Comparison of ENCODE assay signal across 17 cellular contexts in the genomic region with DNA sequence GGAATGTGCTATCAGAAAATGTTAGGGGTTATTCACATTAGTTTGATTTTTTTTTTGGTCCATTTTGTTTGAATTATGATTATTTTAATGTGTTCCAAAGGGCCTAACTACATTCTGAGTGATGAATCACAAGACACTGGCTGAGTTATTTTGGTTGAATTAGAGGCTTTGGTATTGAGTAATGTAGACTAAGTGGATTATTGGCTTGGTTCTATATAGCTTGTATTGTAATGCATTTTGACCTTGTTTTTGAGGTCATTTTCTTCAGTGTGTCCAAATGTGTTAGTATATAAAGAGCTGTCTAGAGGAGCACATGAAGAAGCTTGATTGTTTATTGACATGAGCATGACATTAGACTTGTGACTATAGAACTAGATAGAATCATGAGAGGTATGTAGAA. TPM values are rescaled to one million over a fixed set of nuclear protein-coding genes. Genes with fewer than 3 reads are reported as not detected.
DNase-seq lines count a peak whose midpoint lies in the region; ATAC-seq and TF ChIP-seq lines count a peak whose summit lies in the region.
"Had no signal": no experiment of that assay in that cellular context is flagged by ENCODE, and none has a peak within 500 bp of the region (broad histone marks: within the 10 kb centered on the region; RNA-seq: fewer than 3 reads in every experiment).

No MANE protein-coding gene starts in this region.

- no peaks in the 10 kb centered on the region for H3K9me3 Mint-ChIP-seq in neural crest cell

- peaks cover 82% of the 10 kb centered on the region for H3K79me2 ChIP-seq in DOHH2 (ENCODE audit: control insufficient read depth, low read length)

- no peak overlapping the region for H3K4me3 ChIP-seq in DOHH2 (ENCODE audit: low read length)
- no peak overlapping the region for H3K4me3 ChIP-seq in cardiac fibroblast (replicated peaks in 1 of 2; ENCODE audit: low read depth in 2 of 2, low read length in 2 of 2)
- no peak overlapping the region for H3K4me3 ChIP-seq in lower lobe of right lung

- H3K27me3 ChIP-seq in DOHH2 (ENCODE audit: control insufficient read depth, low read length) (no peaks in the 10 kb centered on the region), lower lobe of right lung (ENCODE audit: low read depth) (no peaks in the 10 kb centered on the region)

- peaks cover 3% of the 10 kb centered on the region for H3K36me3 Mint-ChIP-seq in neural crest cell (ENCODE audit: low read depth)

- no peak for ATAC-seq in lower lobe of right lung
- ATAC-seq: K562 had no signal

- H3K27ac Mint-ChIP-seq in neural crest cell (ENCODE audit: unreplicated experiment): no peak overlapping the region
- H3K27ac Mint-ChIP-seq: activated naive CD8-positive, alpha-beta T cell had no signal

- peaks cover 25% of the 10 kb centered on the region for H3K4me1 ChIP-seq in DOHH2 (ENCODE audit: control insufficient read depth, low read length)
- peaks cover 19% of the 10 kb centered on the region for H3K4me1 ChIP-seq in lower lobe of right lung

- TF ChIP-seq CTCF in DOHH2 (IDR thresholded peaks at IDR 0.05; ENCODE audit: low read depth, low read length, poor library complexity, severe bottlenecking): no peak
- TF ChIP-seq CTCF in cardiac fibroblast (IDR thresholded peaks at IDR 0.05; ENCODE audit: low read depth, low read length): no peak
- no peak for TF ChIP-seq CTCF in neural crest cell (conservative IDR thresholded peaks at IDR 0.05)
- TF ChIP-seq CTCF in lower lobe of right lung (IDR thresholded peaks at IDR 0.05): no peak

- 0 out of 2 replicates have a peak, but pooled peaks cover 4% of the 10 kb centered on the region for H3F3A ChIP-seq in DOHH2 (ENCODE audit: control insufficient read depth, insufficient read depth)

- H3K9me2 ChIP-seq in DOHH2 (replicated peaks; ENCODE audit: control insufficient read depth, low read length): no peaks in the 10 kb centered on the region

- peak; percentile 71 for DNase-seq in MV-4-11 (lab: John Stamatoyannopoulos, UW)
- peak; percentile 16 to 44 for DNase-seq in cardiac fibroblast (ENCODE audit: low read depth in 2 of 2)
- DNase-seq in neural crest cell (ENCODE audit: low read depth, low spot score): no peak
- DNase-seq in NCI-H1694 (lab: John Stamatoyannopoulos, UW): no peak
- no peak for DNase-seq in lower lobe of right lung
- DNase-seq in activated CD4-positive, alpha-beta T cell treated with anti-CD3 and anti-CD28 coated beads, Interleukin-2, amount 50 U/mL, for 1 hour: no peak
- DNase-seq in C1 segment of cervical spinal cord (lab: John Stamatoyannopoulos, UW): no peak
- DNase-seq: DMS79, hypothalamus, NCI-H2029 treated with DMSO at 0.1 percent for 48 hours, NCI-H526, posterior cingulate gyrus, T-helper 2 cell had no signal

- H3K4me3 Mint-ChIP-seq in neural crest cell: peak overlapping the region; percentile 96

- H3K9me3 ChIP-seq in DOHH2 (ENCODE audit: control insufficient read depth, insufficient read depth, low read length) (no peaks in the 10 kb centered on the region), lower lobe of right lung (no peaks in the 10 kb centered on the region)

- peaks cover 53% of the 10 kb centered on the region for H3K4me1 Mint-ChIP-seq in neural crest cell

- H3K27ac ChIP-seq in DOHH2 (ENCODE audit: low read depth, low read length) (no peak overlapping the region), lower lobe of right lung (no peak overlapping the region)
- H3K27ac ChIP-seq: RWPE1 had no signal

- H3K4me2 ChIP-seq in DOHH2 (ENCODE audit: low read length): peak overlapping the region; percentile 1; the same call in 1 of the 2 replicates

- H4K20me1 ChIP-seq in DOHH2 (ENCODE audit: control insufficient read depth, insufficient read depth, low read depth, low read length): peaks cover 7% of the 10 kb centered on the region

- intact Hi-C loops in lower lobe of right lung (cut with DNase I): no loop called here

- H3K36me3 ChIP-seq in DOHH2 (ENCODE audit: control insufficient read depth, low read length) (peaks cover 52% of the 10 kb centered on the region), lower lobe of right lung (no peaks in the 10 kb centered on the region)

- no peaks in the 10 kb centered on the region for H3K27me3 Mint-ChIP-seq in neural crest cell (ENCODE audit: low read depth)
- H3K27me3 Mint-ChIP-seq: activated naive CD8-positive, alpha-beta T cell had no signal

RNA-seq across cellular contexts. Expression of a gene that starts 3.4 kb away (rescaled TPM):
- total RNA-seq in neural crest cell (42.9 and 43.8 TPM in 2 replicates), lower lobe of right lung (16.1 TPM)

Comparison
In these comparisons a context has a peak if more than half of its experiments do, and no peak if none do; other contexts are left out.
1. DNase-seq: peak in MV-4-11 (single experiment) and cardiac fibroblast (2 of 2); none in neural crest cell (single experiment), NCI-H1694 (single experiment), lower lobe of right lung (single experiment), activated CD4-positive, alpha-beta T cell treated with anti-CD3 and anti-CD28 coated beads, Interleukin-2, amount 50 U/mL, for 1 hour (single experiment) and C1 segment of cervical spinal cord (0 of 14).